11 cellular contexts compared by ENCODE assay signal in genomic region chr14:101183376-101184103, GRCh38.
DNase-seq lines count a peak whose midpoint lies in the region; ATAC-seq and TF ChIP-seq lines count a peak whose summit lies in the region.
"Had no signal": no experiment of that assay in that cellular context is flagged by ENCODE, and none has a peak within 500 bp of the region (broad histone marks: within the 10 kb centered on the region; RNA-seq: fewer than 3 reads in every experiment).

No MANE protein-coding gene starts in this region.

- H3K4me3 Mint-ChIP-seq in activated T-cell treated with anti-CD3 and anti-CD28 coated beads, Interleukin-2, amount 50 U/mL, for 24 hours = no peak overlapping the region
- H3K4me3 Mint-ChIP-seq: activated T-helper 17 cell treated with anti-CD3 and anti-CD28 coated beads, Interleukin-2, amount 50 U/mL, for 72 hours; B cell had no signal

- in situ Hi-C loops in brain microvascular endothelial cell (cut with HindIII; ENCODE audit: low pct_ligation_motif_present, low sequenced_read_pairs) = no loop called here

- H3K9me3 ChIP-seq in right lobe of liver = no peaks in the 10 kb centered on the region
- no peaks in the 10 kb centered on the region for H3K9me3 ChIP-seq in upper lobe of right lung
- H3K9me3 ChIP-seq in ascending aorta = no peaks in the 10 kb centered on the region

- intact Hi-C loops in right lobe of liver (cut with DNase I) (no loop called here), upper lobe of right lung (cut with DNase I) (no loop called here), ascending aorta (cut with DNase I) (no loop called here)

- H3K27me3 ChIP-seq in brain microvascular endothelial cell (replicated peaks) = no peaks in the 10 kb centered on the region
- H3K27me3 ChIP-seq in right lobe of liver = no peaks in the 10 kb centered on the region
- H3K27me3 ChIP-seq in upper lobe of right lung = no peaks in the 10 kb centered on the region
- H3K27me3 ChIP-seq in ascending aorta = no peaks in the 10 kb centered on the region

- ATAC-seq in right lobe of liver (peak in 3 of 4 donors; percentile 39 to 44 (median 41)), upper lobe of right lung (peak; percentile 9)
- ATAC-seq: activated T-helper 17 cell treated with anti-CD3 and anti-CD28 coated beads, Interleukin-2, amount 50 U/mL, for 72 hours had no signal

- TF ChIP-seq POLR2A in right lobe of liver (IDR thresholded peaks at IDR 0.05) = no peak

- TF ChIP-seq CTCF in brain microvascular endothelial cell (IDR thresholded peaks at IDR 0.05; ENCODE audit: low read depth, low read length, missing control alignments) (peak; percentile 73), right lobe of liver (IDR thresholded peaks at IDR 0.05) (peak in 3 of 4 donors; percentile 14 to 43 (median 17)), upper lobe of right lung (IDR thresholded peaks at IDR 0.05) (peak; percentile 33), ascending aorta (IDR thresholded peaks at IDR 0.05) (no peak)

- no peak overlapping the region for H3K27ac Mint-ChIP-seq in activated T-cell treated with anti-CD3 and anti-CD28 coated beads, Interleukin-2, amount 50 U/mL, for 24 hours
- H3K27ac Mint-ChIP-seq: activated T-helper 17 cell treated with anti-CD3 and anti-CD28 coated beads, Interleukin-2, amount 50 U/mL, for 72 hours; B cell had no signal

- H3K4me1 Mint-ChIP-seq in activated T-cell treated with anti-CD3 and anti-CD28 coated beads, Interleukin-2, amount 50 U/mL, for 24 hours (ENCODE audit: low read depth) = no peaks in the 10 kb centered on the region
- H3K4me1 Mint-ChIP-seq: activated T-helper 17 cell treated with anti-CD3 and anti-CD28 coated beads, Interleukin-2, amount 50 U/mL, for 72 hours; B cell had no signal

- H3K36me3 Mint-ChIP-seq in activated T-cell treated with anti-CD3 and anti-CD28 coated beads, Interleukin-2, amount 50 U/mL, for 24 hours (ENCODE audit: low read depth) = no peaks in the 10 kb centered on the region

- H3K4me3 ChIP-seq in brain microvascular endothelial cell (ENCODE audit: low read depth, low read length) (no peak overlapping the region), right lobe of liver (no peak overlapping the region), upper lobe of right lung (no peak overlapping the region), ascending aorta (no peak overlapping the region)

- WGBS in right lobe of liver (ENCODE audit: insufficient coverage, low coverage, low lambda C conversion rate, missing lambda C conversion rate) = 29% methylated on average over 8 of the region's 23 CpGs

- no peaks in the 10 kb centered on the region for H3K4me1 ChIP-seq in right lobe of liver
- no peaks in the 10 kb centered on the region for H3K4me1 ChIP-seq in upper lobe of right lung
- H3K4me1 ChIP-seq in ascending aorta = no peaks in the 10 kb centered on the region

- peaks cover 2% of the 10 kb centered on the region for H3K27me3 Mint-ChIP-seq in activated T-cell treated with anti-CD3 and anti-CD28 coated beads, Interleukin-2, amount 50 U/mL, for 24 hours

- H3K27ac ChIP-seq in brain microvascular endothelial cell (no peak overlapping the region), right lobe of liver (no peak overlapping the region), upper lobe of right lung (no peak overlapping the region), ascending aorta (no peak overlapping the region)

- peak; percentile 13 for DNase-seq in activated T-cell treated with anti-CD3 and anti-CD28 coated beads, Interleukin-2, amount 50 U/mL, for 24 hours
- no peak for DNase-seq in activated T-cell treated with anti-CD3 and anti-CD28 coated beads, Interleukin-2, amount 50 U/mL, for 48 hours
- DNase-seq in brain microvascular endothelial cell (no peak), right lobe of liver (peak in 1 of 3 donors; percentile 40), upper lobe of right lung (peak; percentile 63), DMS 273 treated with DMSO at 0.1 percent for 48 hours (lab: John Stamatoyannopoulos, UW) (no peak), ascending aorta (ENCODE audit: low spot score in 2 of 2) (no peak), hepatic stellate cell (ENCODE audit: low spot score) (no peak)
- DNase-seq: NK-92 treated with Interleukin-12 subunit alpha and Interleukin-12 subunit beta, amount 100 ng/mL, for 24 hours had no signal

- H3K9me3 Mint-ChIP-seq in activated T-cell treated with anti-CD3 and anti-CD28 coated beads, Interleukin-2, amount 50 U/mL, for 24 hours = no peaks in the 10 kb centered on the region
- H3K9me3 Mint-ChIP-seq: activated T-helper 17 cell treated with anti-CD3 and anti-CD28 coated beads, Interleukin-2, amount 50 U/mL, for 72 hours had no signal

- H3K36me3 ChIP-seq in brain microvascular endothelial cell (replicated peaks) (no peaks in the 10 kb centered on the region), right lobe of liver (no peaks in the 10 kb centered on the region), upper lobe of right lung (no peaks in the 10 kb centered on the region), ascending aorta (no peaks in the 10 kb centered on the region)

Comparison
In these comparisons a context has a peak if more than half of its experiments do, and no peak if none do; other contexts are left out.
1. DNase-seq: peak in activated T-cell treated with anti-CD3 and anti-CD28 coated beads, Interleukin-2, amount 50 U/mL, for 24 hours (single experiment) and upper lobe of right lung (single experiment); none in activated T-cell treated with anti-CD3 and anti-CD28 coated beads, Interleukin-2, amount 50 U/mL, for 48 hours (0 of 2), brain microvascular endothelial cell (single experiment), DMS 273 treated with DMSO at 0.1 percent for 48 hours (single experiment), ascending aorta (0 of 2) and hepatic stellate cell (single experiment).
2. CTCF ChIP-seq: peak in brain microvascular endothelial cell (single experiment), right lobe of liver (3 of 4) and upper lobe of right lung (single experiment); none in ascending aorta (0 of 3).